9 cellular contexts compared by ENCODE assay signal in genomic region chr2:2846379-2847130, GRCh38.
DNase-seq lines count a peak whose midpoint lies in the region; ATAC-seq and TF ChIP-seq lines count a peak whose summit lies in the region.
"Had no signal": no experiment of that assay in that cellular context is flagged by ENCODE, and none has a peak within 500 bp of the region (broad histone marks: within the 10 kb centered on the region; RNA-seq: fewer than 3 reads in every experiment).

No MANE protein-coding gene starts in this region.

- H3K36me3 ChIP-seq in thymus (ENCODE audit: control insufficient read depth, insufficient read depth): no peaks in the 10 kb centered on the region

- no peaks in the 10 kb centered on the region for H3K27me3 ChIP-seq in thymus (ENCODE audit: control insufficient read depth, insufficient read depth)

- H3K4me1 Mint-ChIP-seq in activated T-helper 17 cell treated with anti-CD3 and anti-CD28 coated beads, Interleukin-2, amount 50 U/mL, for 72 hours: no peaks in the 10 kb centered on the region
- H3K4me1 Mint-ChIP-seq: activated naive CD8-positive, alpha-beta T cell treated with anti-CD3 and anti-CD28 coated beads, Interleukin-2, amount 10 ng/mL, durations not matched to agents 7 days and 5 days; T-helper 17 cell had no signal

- 72% methylated on average over 14 of the region's 14 CpGs for WGBS in thymus

- POLR2A ChIA-PET in RWPE1 (lab: Yijun Ruan, JAX; ENCODE audit: low non-redundant PET): no interaction called here

- no peaks in the 10 kb centered on the region for H3K9me3 Mint-ChIP-seq in activated T-helper 17 cell treated with anti-CD3 and anti-CD28 coated beads, Interleukin-2, amount 50 U/mL, for 72 hours
- H3K9me3 Mint-ChIP-seq: activated naive CD8-positive, alpha-beta T cell treated with anti-CD3 and anti-CD28 coated beads, Interleukin-2, amount 10 ng/mL, durations not matched to agents 7 days and 5 days had no signal

- H3K27ac Mint-ChIP-seq in activated T-helper 17 cell treated with anti-CD3 and anti-CD28 coated beads, Interleukin-2, amount 50 U/mL, for 72 hours: no peak overlapping the region
- H3K27ac Mint-ChIP-seq: activated naive CD8-positive, alpha-beta T cell treated with anti-CD3 and anti-CD28 coated beads, Interleukin-2, amount 10 ng/mL, durations not matched to agents 7 days and 5 days; T-helper 17 cell had no signal

- no peaks in the 10 kb centered on the region for H3K27me3 Mint-ChIP-seq in activated T-helper 17 cell treated with anti-CD3 and anti-CD28 coated beads, Interleukin-2, amount 50 U/mL, for 72 hours
- H3K27me3 Mint-ChIP-seq: activated naive CD8-positive, alpha-beta T cell treated with anti-CD3 and anti-CD28 coated beads, Interleukin-2, amount 10 ng/mL, durations not matched to agents 7 days and 5 days; T-helper 17 cell had no signal

- ATAC-seq in left cardiac atrium: peak; percentile 81 to 85
- no peak for ATAC-seq in activated T-helper 17 cell treated with anti-CD3 and anti-CD28 coated beads, Interleukin-2, amount 50 U/mL, for 72 hours (replicated peaks)
- ATAC-seq in GM19395 (IDR thresholded peaks at IDR 0.05; ENCODE audit: unreplicated experiment): no peak
- ATAC-seq: T-helper 17 cell had no signal

- H3K9me3 ChIP-seq in thymus (ENCODE audit: control insufficient read depth): no peaks in the 10 kb centered on the region

- no peak overlapping the region for H3K4me3 ChIP-seq in thymus (ENCODE audit: low read length)

- no peak overlapping the region for H3K4me3 Mint-ChIP-seq in activated T-helper 17 cell treated with anti-CD3 and anti-CD28 coated beads, Interleukin-2, amount 50 U/mL, for 72 hours
- H3K4me3 Mint-ChIP-seq: activated naive CD8-positive, alpha-beta T cell treated with anti-CD3 and anti-CD28 coated beads, Interleukin-2, amount 10 ng/mL, durations not matched to agents 7 days and 5 days; T-helper 17 cell had no signal

- intact Hi-C loops in left cardiac atrium (cut with DNase I): no loop called here

- CTCF ChIA-PET in RWPE1 (lab: Yijun Ruan, JAX): no interaction called here

- H3K27ac ChIP-seq in RWPE1 (peak overlapping the region; percentile 38), thymus (ENCODE audit: low read depth) (peak overlapping the region; percentile 54)

- DNase-seq in NCI-H1694 (lab: John Stamatoyannopoulos, UW): peak; percentile 98
- DNase-seq in RWPE1 (ENCODE audit: low spot score): peak; percentile 24
- DNase-seq in left cardiac atrium: peak; percentile 69
- DNase-seq in hepatic stellate cell (ENCODE audit: low spot score): no peak
- DNase-seq: activated naive CD8-positive, alpha-beta T cell treated with anti-CD3 and anti-CD28 coated beads, Interleukin-2, amount 10 ng/mL, durations not matched to agents 7 days and 5 days; T-helper 17 cell had no signal

- no peaks in the 10 kb centered on the region for H3K4me1 ChIP-seq in thymus (ENCODE audit: control insufficient read depth, insufficient read depth, low read length)

- no peak for TF ChIP-seq CTCF in RWPE1 (conservative IDR thresholded peaks at IDR 0.05; ENCODE audit: low read depth)

- H3K36me3 Mint-ChIP-seq in activated T-helper 17 cell treated with anti-CD3 and anti-CD28 coated beads, Interleukin-2, amount 50 U/mL, for 72 hours (ENCODE audit: low read depth): no peaks in the 10 kb centered on the region
- H3K36me3 Mint-ChIP-seq: activated naive CD8-positive, alpha-beta T cell treated with anti-CD3 and anti-CD28 coated beads, Interleukin-2, amount 10 ng/mL, durations not matched to agents 7 days and 5 days had no signal

Comparison
In these comparisons a context has a peak if more than half of its experiments do, and no peak if none do; other contexts are left out.
1. ATAC-seq: peak in left cardiac atrium (2 of 2); none in activated T-helper 17 cell treated with anti-CD3 and anti-CD28 coated beads, Interleukin-2, amount 50 U/mL, for 72 hours (single experiment) and GM19395 (single experiment).